ENCODE assay signal across 10 cellular contexts in the genomic region with DNA sequence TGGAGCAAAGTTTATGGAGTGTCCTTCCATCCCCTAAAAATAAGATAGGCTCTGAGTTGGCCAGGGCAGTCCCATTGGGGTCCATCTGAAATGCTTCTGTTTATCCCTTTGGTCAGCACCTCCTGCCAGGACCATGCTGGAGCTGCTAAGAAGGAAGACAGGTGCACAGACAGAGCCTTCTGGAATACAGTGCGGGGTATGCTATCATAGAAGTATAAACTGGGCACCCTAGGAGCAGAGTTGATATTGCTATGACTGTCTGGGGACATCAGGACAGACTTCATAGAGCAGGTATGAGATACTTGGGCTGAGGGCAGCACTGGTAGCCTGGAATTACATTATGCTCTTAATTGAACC.
DNase-seq lines count a peak whose midpoint lies in the region; ATAC-seq, FAIRE-seq and TF ChIP-seq lines count a peak whose summit lies in the region.
"Had no signal": no experiment of that assay in that cellular context is flagged by ENCODE, and none has a peak within 500 bp of the region (broad histone marks: within the 10 kb centered on the region; RNA-seq: fewer than 3 reads in every experiment).

No MANE protein-coding gene starts in this region.

- H4K8ac ChIP-seq in H1 (ENCODE audit: extremely low read depth, insufficient read depth, low read length), result no peak overlapping the region

- H3K23ac ChIP-seq in H1 (ENCODE audit: insufficient read length), result no peak overlapping the region

- H4K91ac ChIP-seq in H1 (replicated peaks; ENCODE audit: insufficient read length, low read length), result no peak overlapping the region

- CTCF ChIA-PET in PC-9 (lab: Charles Lee), result interaction anchor here (0.6 to 1.2 kb wide), 2 partner anchors 22 to 37 kb away, joined by 3 to 4 read pairs; no protein-coding TSS in a partner anchor
- CTCF ChIA-PET in H1 (lab: Charles Lee; ENCODE audit: partially characterized antibody), result interaction anchor here (1.1 to 1.5 kb wide), 3 partner anchors 8 to 49 kb away, joined by 3 to 5 read pairs (median 5); no protein-coding TSS in a partner anchor

- peak overlapping the region; percentile 71 for H3K4me2 ChIP-seq in PC-9
- no peak overlapping the region for H3K4me2 ChIP-seq in H1 (ENCODE audit: insufficient read depth in 1 of 2, low read depth in 2 of 2, low read length in 2 of 2)

- H3K4ac ChIP-seq in H1 (replicated peaks; ENCODE audit: insufficient read length, low read depth, low read length), result no peak overlapping the region

- H3K9ac ChIP-seq in H1 (replicated peaks in 1 of 4; ENCODE audit: extremely low read depth in 1 of 4, low read depth in 3 of 4, low read length in 3 of 4), result no peak overlapping the region

- H3K27ac ChIP-seq in PC-9, result peak overlapping the region; percentile 98
- no peak overlapping the region for H3K27ac ChIP-seq in H1 (ENCODE audit: low read depth, low read length)
- peak overlapping the region; percentile 79 for H3K27ac ChIP-seq in psoas muscle
- H3K27ac ChIP-seq: WERI-Rb-1 had no signal

- no peak for TF ChIP-seq RAD21 in H1 (IDR thresholded peaks at IDR 0.05 in 1 of 2, conservative IDR thresholded peaks at IDR 0.05 in 1 of 2; ENCODE audit: low read depth in 2 of 2, low read length in 2 of 2)

- H3K9me3 Mint-ChIP-seq in CD14-positive monocyte, result peaks cover 0 to 3% (median 0%) of the 10 kb centered on the region in 7 donors
- H3K9me3 Mint-ChIP-seq: IgD-negative memory B cell had no signal

- TF ChIP-seq POLR2A in H1 (IDR thresholded peaks at IDR 0.05; ENCODE audit: control extremely low read depth in 1 of 2, low read depth in 2 of 2, low read length in 2 of 2), result no peak

- 0 out of 2 replicates have a peak overlapping the region, but pooled peaks have one; percentile 50 for H2BK20ac ChIP-seq in H1 (ENCODE audit: low read length)

- peaks cover 30 to 31% of the 10 kb centered on the region in 2 donors for H3K36me3 Mint-ChIP-seq in CD14-positive monocyte
- H3K36me3 Mint-ChIP-seq: IgD-negative memory B cell had no signal

- no peaks in the 10 kb centered on the region for H3K79me1 ChIP-seq in H1 (ENCODE audit: low read depth, low read length)

- peaks cover 53% of the 10 kb centered on the region for H3F3A ChIP-seq in PC-9 (ENCODE audit: insufficient read depth, low read depth)

- H3K23me2 ChIP-seq in H1 (ENCODE audit: low read depth, low read length), result no peaks in the 10 kb centered on the region; the same call in 1 of the 2 replicates

- H3K79me2 ChIP-seq in PC-9 (ENCODE audit: low read depth), result peaks cover 42% of the 10 kb centered on the region; the same call in 1 of the 2 replicates
- H3K79me2 ChIP-seq in H1 (ENCODE audit: control insufficient read depth in 1 of 2, insufficient read depth in 2 of 2, low read length in 2 of 2), result no peaks in the 10 kb centered on the region

- no peak overlapping the region for H4K5ac ChIP-seq in H1 (ENCODE audit: insufficient read length, low read depth, low read length)

- no peak overlapping the region for H3K56ac ChIP-seq in H1 (replicated peaks; ENCODE audit: insufficient read length, low read depth, low read length)

- no peak for TF ChIP-seq EP300 in H1 (IDR thresholded peaks at IDR 0.05; ENCODE audit: borderline replicate concordance in 1 of 2, low read depth in 2 of 2, low read length in 2 of 2)

- H3K9me2 ChIP-seq in PC-9 (ENCODE audit: insufficient read depth), result no peaks in the 10 kb centered on the region

- BruUV-seq in PC-9 (replicated peaks; lab: Mats Ljungman, UMichigan), result TSS peak; percentile 76

- WGBS in H1 (ENCODE audit: extremely low coverage in 1 of 2, insufficient coverage in 1 of 2, insufficient read length in 1 of 2, insufficient replicate concordance in 2 of 2, low coverage in 1 of 2, low lambda C conversion rate in 2 of 2, missing lambda C conversion rate in 1 of 2), 2 experiments, result 92% methylated on average over 1 of the region's 1 CpG; no CpG with 5 or more reads in 1 of the 2 experiments
- 97 to 100% (median 100%) methylated on average over 1 of the region's 1 CpG for WGBS in psoas muscle, 3 donors

- H2AFZ ChIP-seq in PC-9 (no peak overlapping the region), H1 (ENCODE audit: low read length) (no peak overlapping the region)

- H3K4me3 Mint-ChIP-seq in CD14-positive monocyte, result peak overlapping the region in 1 of 2 donors; percentile 36

- no peaks in the 10 kb centered on the region for H3K27me3 ChIP-seq in PC-9 (ENCODE audit: insufficient read depth, low read depth)
- H3K27me3 ChIP-seq in H1 (replicated peaks in 1 of 4; ENCODE audit: control insufficient read depth in 3 of 4, extremely low read depth in 1 of 4, insufficient read depth in 3 of 4, low read length in 3 of 4), result no peaks in the 10 kb centered on the region
- H3K27me3 ChIP-seq in psoas muscle (ENCODE audit: insufficient read depth in 3 of 3, low read length in 2 of 3), result no peaks in the 10 kb centered on the region

- H3K4me1 ChIP-seq in PC-9 (replicated peaks; ENCODE audit: insufficient read depth) (peaks cover 69% of the 10 kb centered on the region), H1 (replicated peaks in 1 of 4; ENCODE audit: control insufficient read depth in 3 of 4, insufficient read depth in 4 of 4, low read length in 3 of 4) (peaks cover 0 to 8% (median 3%) of the 10 kb centered on the region in 4 experiments; a peak in 2 of 7 replicates), psoas muscle (peaks cover 36% of the 10 kb centered on the region)

- intact Hi-C loops in CD14-positive monocyte (cut with micrococcal nuclease) (loop anchor here (2.0 to 5.0 kb wide), 5 partner anchors 28 to 70 kb away; no protein-coding TSS in a partner anchor), PC-9 (cut with micrococcal nuclease; ENCODE audit: unreplicated experiment) (loop anchor here (1.0 to 10.0 kb wide), 8 partner anchors 11 to 226 kb away; a partner anchor contains a TSS), psoas muscle (cut with DNase I) (no loop called here)

- ATAC-seq in psoas muscle (peak in 2 of 4 donors; percentile 11 to 17), esophagus mucosa (no peak)

- H3K27ac Mint-ChIP-seq in CD14-positive monocyte, result peak overlapping the region in 6 of 7 donors; percentile 70 to 92 (median 88)

- FAIRE-seq in H1 (lab: Jason Lieb, UNC), result no peak

- H2BK12ac ChIP-seq in H1 (ENCODE audit: low read depth, low read length), result no peak overlapping the region; the same call in 1 of the 2 replicates

- no peak overlapping the region for H2AK5ac ChIP-seq in H1 (ENCODE audit: low read depth, low read length)

- H2BK120ac ChIP-seq in H1 (replicated peaks; ENCODE audit: low read depth, low read length), result no peak overlapping the region

- H3K18ac ChIP-seq in H1 (ENCODE audit: extremely low read depth, low read length), result no peak overlapping the region

- POLR2A ChIA-PET in PC-9 (lab: Charles Lee; ENCODE audit: unreplicated experiment), result interaction anchor here (0.5 to 1.0 kb wide), 6 partner anchors 14 to 893 kb away, joined by 3 to 8 read pairs (median 4); a partner anchor contains a TSS
- POLR2A ChIA-PET in H1 (lab: Charles Lee; ENCODE audit: partially characterized antibody), result interaction anchor here (0.8 kb wide), 1 partner anchor 23 kb away, joined by 3 read pairs; no protein-coding TSS in a partner anchor

- H2BK15ac ChIP-seq in H1 (ENCODE audit: low read length), result no peak overlapping the region

- DNase-seq in CD14-positive monocyte (ENCODE audit: low spot score) (no peak), PC-9 (no peak), H1 (ENCODE audit: low read depth in 1 of 2, low spot score in 2 of 2) (no peak), psoas muscle (no peak), GF-D8 (lab: John Stamatoyannopoulos, UW) (no peak), NCI-H82 (lab: John Stamatoyannopoulos, UW) (no peak), glomerular visceral epithelial cell (ENCODE audit: extremely low spot score) (no peak)
- DNase-seq: WERI-Rb-1 had no signal

- H3K27me3 Mint-ChIP-seq in CD14-positive monocyte (ENCODE audit: low read depth in 3 of 3), result no peaks in the 10 kb centered on the region

- H3K4me3 ChIP-seq in PC-9 (peak overlapping the region; percentile 14; the same call in 1 of the 2 replicates), H1 (ENCODE audit: extremely low read depth in 1 of 4, insufficient read depth in 2 of 4, low read depth in 3 of 4, low read length in 4 of 4) (no peak overlapping the region), psoas muscle (no peak overlapping the region)

- peaks cover 4% of the 10 kb centered on the region for H3K36me3 ChIP-seq in PC-9 (ENCODE audit: low read depth)
- no peaks in the 10 kb centered on the region; a peak in 1 of 8 replicates for H3K36me3 ChIP-seq in H1 (ENCODE audit: control insufficient read depth in 2 of 4, insufficient read depth in 4 of 4, low read length in 3 of 4)
- H3K36me3 ChIP-seq in psoas muscle (ENCODE audit: insufficient read depth in 1 of 2, low read depth in 1 of 2), result no peaks in the 10 kb centered on the region
- H3K36me3 ChIP-seq: WERI-Rb-1 had no signal

- H3K4me1 Mint-ChIP-seq in CD14-positive monocyte, result peaks cover 40% of the 10 kb centered on the region

- H2BK5ac ChIP-seq in H1 (ENCODE audit: low read depth, low read length), result no peak overlapping the region

- H4K20me1 ChIP-seq in PC-9 (ENCODE audit: insufficient read depth) (no peaks in the 10 kb centered on the region), H1 (replicated peaks in 1 of 2; ENCODE audit: control insufficient read depth in 1 of 2, insufficient read depth in 2 of 2, low read length in 2 of 2) (no peaks in the 10 kb centered on the region)

- no peak for TF ChIP-seq CTCF in CD14-positive monocyte (IDR thresholded peaks at IDR 0.05)
- no peak for TF ChIP-seq CTCF in PC-9 (conservative IDR thresholded peaks at IDR 0.05)
- no peak for TF ChIP-seq CTCF in H1 (IDR thresholded peaks at IDR 0.05; ENCODE audit: control extremely low read depth in 1 of 3, insufficient read depth in 1 of 3, low read depth in 1 of 3, low read length in 3 of 3)
- no peak for TF ChIP-seq CTCF in psoas muscle (IDR thresholded peaks at IDR 0.05)

- H3K14ac ChIP-seq in H1 (ENCODE audit: insufficient read length), result no peak overlapping the region

- no peaks in the 10 kb centered on the region for H3K9me3 ChIP-seq in PC-9 (ENCODE audit: insufficient read depth, low read depth)
- H3K9me3 ChIP-seq in H1 (ENCODE audit: insufficient read depth in 2 of 2, low read depth in 1 of 2, low read length in 1 of 2), result no peaks in the 10 kb centered on the region
- no peaks in the 10 kb centered on the region for H3K9me3 ChIP-seq in psoas muscle

TF ChIP-seq in H1, 55 proteins besides CTCF, POLR2A, EP300 and RAD21 (continues in another document):
- TF ChIP-seq RXRA (IDR thresholded peaks at IDR 0.05; ENCODE audit: insufficient read depth, low read depth, low read length) (no peak), KDM4A (IDR thresholded peaks at IDR 0.05; ENCODE audit: low read depth, low read length, severe bottlenecking) (no peak), BRCA1 (IDR thresholded peaks at IDR 0.05; ENCODE audit: low read depth, low read length) (no peak), CHD2 (IDR thresholded peaks at IDR 0.05; ENCODE audit: low read length) (no peak), CHD1 (IDR thresholded peaks at IDR 0.05; ENCODE audit: low read depth, low read length) (no peak), SP1 (IDR thresholded peaks at IDR 0.05; ENCODE audit: low read depth, low read length) (no peak)
- TF ChIP-seq, protein P1, sequence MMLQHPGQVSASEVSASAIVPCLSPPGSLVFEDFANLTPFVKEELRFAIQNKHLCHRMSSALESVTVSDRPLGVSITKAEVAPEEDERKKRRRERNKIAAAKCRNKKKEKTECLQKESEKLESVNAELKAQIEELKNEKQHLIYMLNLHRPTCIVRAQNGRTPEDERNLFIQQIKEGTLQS (IDR thresholded peaks at IDR 0.05; ENCODE audit: insufficient read depth, low read depth, low read length), result no peak

Comparison
In these comparisons a context has a peak if more than half of its experiments do, and no peak if none do; other contexts are left out.
1. intact Hi-C loops: an anchor here in CD14-positive monocyte (2.0 to 5.0 kb wide) and PC-9 (1.0 to 10.0 kb wide); none called in psoas muscle.